Comparison of ENCODE assay signal across 8 cellular contexts in genomic region chr15:92625297-92625980, GRCh38. TPM values are rescaled to one million over a fixed set of nuclear protein-coding genes. Genes with fewer than 3 reads are reported as not detected.
DNase-seq lines count a peak whose midpoint lies in the region; ATAC-seq and TF ChIP-seq lines count a peak whose summit lies in the region.

No MANE protein-coding gene starts in this region.

- no peak for TF ChIP-seq POLR2A in sigmoid colon (IDR thresholded peaks at IDR 0.05)

- peak; percentile 91 to 92 for ATAC-seq in activated T-cell treated with anti-CD3 and anti-CD28 coated beads, Interleukin-2, amount 50 U/mL, for 72 hours (replicated peaks in 1 of 2)
- ATAC-seq in HG03103 (IDR thresholded peaks at IDR 0.05; ENCODE audit: low read depth, unreplicated experiment), result peak; percentile 83

- H3K27me3 ChIP-seq in sigmoid colon, result no peaks in the 10 kb centered on the region

- H3K27me3 Mint-ChIP-seq in activated T-cell treated with anti-CD3 and anti-CD28 coated beads, Interleukin-2, amount 50 U/mL, for 72 hours (ENCODE audit: low read depth), result no peaks in the 10 kb centered on the region
- peaks cover 4% of the 10 kb centered on the region for H3K27me3 Mint-ChIP-seq in brain

- no peaks in the 10 kb centered on the region for H3K9me3 ChIP-seq in sigmoid colon

- TF ChIP-seq CTCF in brain (conservative IDR thresholded peaks at IDR 0.05) (no peak), sigmoid colon (IDR thresholded peaks at IDR 0.05) (no peak)

- H3K36me3 Mint-ChIP-seq in activated T-cell treated with anti-CD3 and anti-CD28 coated beads, Interleukin-2, amount 50 U/mL, for 72 hours (ENCODE audit: insufficient read depth in 2 of 2), result peaks cover 1 to 2% of the 10 kb centered on the region in 2 donors
- peaks cover 30% of the 10 kb centered on the region for H3K36me3 Mint-ChIP-seq in brain

- H3K4me1 ChIP-seq in sigmoid colon, result peaks cover 0 to 29% (median 18%) of the 10 kb centered on the region in 4 donors

- peak overlapping the region; percentile 97 for H3K27ac Mint-ChIP-seq in activated T-cell treated with anti-CD3 and anti-CD28 coated beads, Interleukin-2, amount 50 U/mL, for 72 hours
- peak overlapping the region in 4 of 5 experiments; percentile 3 to 73 (median 52) for H3K27ac Mint-ChIP-seq in brain

- H3K4me1 Mint-ChIP-seq in activated T-cell treated with anti-CD3 and anti-CD28 coated beads, Interleukin-2, amount 50 U/mL, for 72 hours (ENCODE audit: low read depth), result peaks cover 46% of the 10 kb centered on the region
- peaks cover 31% of the 10 kb centered on the region for H3K4me1 Mint-ChIP-seq in brain

- intact Hi-C loops in sigmoid colon (cut with DNase I), result no loop called here

- peak overlapping the region; percentile 36 to 71 (median 65) for H3K27ac ChIP-seq in sigmoid colon

- no peak overlapping the region for H3K4me3 ChIP-seq in sigmoid colon

- no peaks in the 10 kb centered on the region for H3K9me3 Mint-ChIP-seq in activated T-cell treated with anti-CD3 and anti-CD28 coated beads, Interleukin-2, amount 50 U/mL, for 72 hours
- H3K9me3 Mint-ChIP-seq in brain, result peaks cover 0 to 2% (median 0%) of the 10 kb centered on the region in 5 experiments

- WGBS in sigmoid colon, 2 donors, result 61 to 62% methylated on average over 3 of the region's 3 CpGs

- DNase-seq in activated T-cell treated with anti-CD3 and anti-CD28 coated beads, Interleukin-2, amount 50 U/mL, for 72 hours, result peak; percentile 40 to 63
- no peak for DNase-seq in activated T-cell treated with anti-CD3 and anti-CD28 coated beads, Interleukin-2, amount 50 U/mL, for 48 hours
- DNase-seq in sigmoid colon, result no peak
- no peak for DNase-seq in CD1c-positive myeloid dendritic cell (ENCODE audit: extremely low spot score)
- no peak for DNase-seq in NK-92 (lab: John Stamatoyannopoulos, UW; ENCODE audit: unreplicated experiment)
- DNase-seq in HT-29 (ENCODE audit: low spot score), result no peak

- H3K36me3 ChIP-seq in sigmoid colon, result peaks cover 0 to 8% (median 0%) of the 10 kb centered on the region in 4 donors

- TF ChIP-seq EP300 in sigmoid colon (IDR thresholded peaks at IDR 0.05), result no peak

- peak overlapping the region; percentile 76 to 94 for H3K4me3 Mint-ChIP-seq in activated T-cell treated with anti-CD3 and anti-CD28 coated beads, Interleukin-2, amount 50 U/mL, for 72 hours
- peak overlapping the region in 3 of 5 experiments; percentile 3 to 61 (median 17) for H3K4me3 Mint-ChIP-seq in brain

RNA-seq across cellular contexts. Expression of gene FAM174B, which starts 30.1 kb away (rescaled TPM):
- total RNA-seq in activated T-cell treated with anti-CD3 and anti-CD28 coated beads, Interleukin-2, amount 50 U/mL, for 72 hours, result 1 to 10 TPM; 5.0 to 9.9 TPM
- polyA plus RNA-seq in brain (ENCODE audit: insufficient read depth, low read depth, low replicate concordance), result 17.9 TPM
- 10 to 100 TPM in 1 of 4 donors, 1 to 10 TPM in 3; 5.3 to 38.9 (median 6.1) TPM for total RNA-seq in sigmoid colon
- 10 to 100 TPM in 1 of 3 donors, 1 to 10 TPM in 2; 8.1 to 19.8 (median 9.5) TPM for polyA plus RNA-seq in sigmoid colon
- 14.4 and 19.7 TPM in 2 replicates for total RNA-seq in HT-29 (2014; rRNA removed; shearing (Covaris generic))

Comparison
In these comparisons a context has a peak if more than half of its experiments do, and no peak if none do; other contexts are left out.
1. DNase-seq: peak in activated T-cell treated with anti-CD3 and anti-CD28 coated beads, Interleukin-2, amount 50 U/mL, for 72 hours (2 of 2); none in activated T-cell treated with anti-CD3 and anti-CD28 coated beads, Interleukin-2, amount 50 U/mL, for 48 hours (0 of 2), sigmoid colon (single experiment), CD1c-positive myeloid dendritic cell (single experiment), NK-92 (single experiment) and HT-29 (single experiment).